30 cellular contexts compared by ENCODE assay signal in the genomic region with DNA sequence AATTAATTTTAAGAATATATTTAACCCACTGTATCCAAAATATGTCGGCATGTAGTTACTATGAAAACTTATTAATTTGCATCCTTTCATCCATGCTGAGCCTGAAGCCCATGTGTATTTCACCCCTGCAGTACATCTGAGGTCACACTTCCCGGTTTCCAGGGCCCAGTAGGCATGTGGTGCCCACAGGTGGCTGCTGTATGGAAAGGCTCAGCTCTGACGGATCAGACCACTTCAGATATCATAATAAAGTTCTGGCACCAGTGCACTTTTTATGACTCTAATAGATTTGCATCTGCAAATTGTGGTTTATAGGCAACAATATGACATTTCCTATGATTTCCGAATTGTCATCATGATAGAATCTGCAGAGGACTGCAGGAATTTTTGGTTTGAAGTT.
"Had no signal": no experiment of that assay in that cellular context is flagged by ENCODE, and none has a peak within 500 bp of the region (broad histone marks: within the 10 kb centered on the region; RNA-seq: fewer than 3 reads in every experiment).

No MANE protein-coding gene starts in this region.

- DNase-seq: activated CD4-positive, alpha-beta memory T cell treated with anti-CD3 and anti-CD28 coated beads, Interleukin-2, amount 10 ng/mL, durations not matched to agents 7 days and 5 days; activated CD4-positive, alpha-beta T cell treated with anti-CD3 and anti-CD28 coated beads for 1 hour; activated CD4-positive, alpha-beta T cell treated with anti-CD3 and anti-CD28 coated beads for 48 hours; activated CD4-positive, CD25-positive, alpha-beta regulatory T cell; activated CD8-positive, alpha-beta memory T cell treated with anti-CD3 and anti-CD28 coated beads for 24 hours; activated CD8-positive, alpha-beta memory T cell treated with anti-CD3 and anti-CD28 coated beads, Interleukin-2, amount 10 ng/mL, durations not matched to agents 7 days and 5 days; activated CD8-positive, alpha-beta memory T cell treated with anti-CD3 and anti-CD28 coated beads, Interleukin-2, amount 50 U/mL, for 48 hours; activated effector memory CD4-positive, alpha-beta T cell treated with Interleukin-2 at 50 U/mL for 16 hours; activated naive CD4-positive, alpha-beta T cell treated with anti-CD3 and anti-CD28 coated beads, Interleukin-2, amount 10 ng/mL, durations not matched to agents 7 days and 5 days; activated naive CD8-positive, alpha-beta T cell treated with anti-CD3 and anti-CD28 coated beads, Interleukin-2, amount 50 U/mL, for 24 hours; activated T-cell treated with anti-CD3 and anti-CD28 coated beads, Interleukin-2, amount 50 U/mL, for 48 hours; brain microvascular endothelial cell; central memory CD4-positive, alpha-beta T cell; Kasumi-1; KBM-7; MG63; NCI-H1048; NCI-H1417; NCI-H146; NCI-H187; NCI-H2029 treated with DMSO at 0.1 percent for 48 hours; NCI-H226; NCI-H446 treated with DMSO at 0.1 percent for 48 hours; NCI-H748 treated with DMSO at 0.1 percent for 48 hours; PC-3; RPMI8226; SIG-M5; T1000; WERI-Rb-1 had no signal

- H3K4me3 ChIP-seq: MG63, Peyer's patch had no signal

- H3K27ac ChIP-seq: brain microvascular endothelial cell, Peyer's patch, WERI-Rb-1 had no signal

- H3K9me3 ChIP-seq: MG63, Peyer's patch had no signal

- H3K4me1 ChIP-seq: Peyer's patch had no signal

- H3K27me3 ChIP-seq: brain microvascular endothelial cell, MG63, Peyer's patch had no signal

- H3K36me3 ChIP-seq: brain microvascular endothelial cell, MG63, Peyer's patch, WERI-Rb-1 had no signal
